17 cellular contexts compared by ENCODE assay signal in the genomic region with DNA sequence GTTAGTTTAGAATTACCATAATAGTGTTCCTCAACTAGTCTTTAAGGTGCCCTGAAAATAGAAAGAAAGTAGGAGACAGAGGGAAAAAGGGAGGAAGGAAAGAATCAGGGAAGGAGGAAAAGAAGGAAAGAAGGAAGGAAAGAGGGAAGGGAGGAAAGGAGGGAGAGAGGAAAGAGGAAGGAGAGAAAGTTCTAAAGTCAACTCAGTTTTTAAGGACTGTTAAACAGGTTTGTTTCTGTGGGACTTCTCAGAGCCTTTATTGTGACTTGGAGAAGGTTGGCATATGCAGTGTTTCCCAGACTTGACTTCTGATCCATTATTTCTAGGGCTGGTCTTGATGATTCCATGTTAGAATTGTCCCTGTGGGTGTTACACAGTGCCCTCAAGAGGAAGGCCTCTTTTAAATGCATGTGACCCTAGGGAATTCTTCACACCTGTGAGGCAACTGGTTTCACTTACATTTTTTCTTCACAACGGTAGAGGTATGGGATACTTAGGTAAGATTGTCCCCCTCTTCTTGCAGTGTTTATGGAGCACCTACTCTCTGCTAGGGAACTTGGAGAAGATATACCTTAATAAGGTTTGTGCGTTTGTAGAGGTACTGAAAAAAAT.
"Had no signal": no experiment of that assay in that cellular context is flagged by ENCODE, and none has a peak within 500 bp of the region (broad histone marks: within the 10 kb centered on the region; RNA-seq: fewer than 3 reads in every experiment).

No MANE protein-coding gene starts in this region.

- H3K4me1 ChIP-seq: esophagus squamous epithelium, right atrium auricular region, testis, upper lobe of right lung had no signal

- H3K36me3 ChIP-seq: esophagus squamous epithelium, right atrium auricular region, upper lobe of right lung had no signal

- ATAC-seq: left ventricle myocardium superior, upper lobe of right lung had no signal

- H3K27ac ChIP-seq: esophagus squamous epithelium, right atrium auricular region, testis, upper lobe of right lung had no signal

- DNase-seq: activated B cell treated with CpG ODN at 0.5 μM for 24 hours; activated CD4-positive, alpha-beta T cell treated with anti-CD3 and anti-CD28 coated beads, Interleukin-2, amount 10 ng/mL, durations not matched to agents 7 days and 5 days; activated CD8-positive, alpha-beta memory T cell treated with anti-CD3 and anti-CD28 coated beads, Interleukin-2, amount 50 U/mL, for 48 hours; activated gamma-delta T cell treated with Interleukin-2 at 50 U/mL for 16 hours; amniotic stem cell; central memory CD4-positive, alpha-beta T cell; cortex of kidney; effector CD4-positive, alpha-beta T cell; esophagus squamous epithelium; hypothalamus; kidney glomerular epithelial cell; left ventricle myocardium superior; nucleus accumbens; small intestine; testis; upper lobe of right lung had no signal

- H3K27me3 ChIP-seq: esophagus squamous epithelium, right atrium auricular region, testis, upper lobe of right lung had no signal

- H3K4me3 ChIP-seq: esophagus squamous epithelium, right atrium auricular region, testis, upper lobe of right lung had no signal

- H3K9me3 ChIP-seq: esophagus squamous epithelium, right atrium auricular region, testis, upper lobe of right lung had no signal
